Comparison of ENCODE assay signal across 8 cellular contexts in genomic region chr3:46496745-46497555, GRCh38. TPM values are rescaled to one million over a fixed set of nuclear protein-coding genes. Genes with fewer than 3 reads are reported as not detected.
DNase-seq lines count a peak whose midpoint lies in the region; ATAC-seq and TF ChIP-seq lines count a peak whose summit lies in the region.

No MANE protein-coding gene starts in this region.

- DNase-seq in EH (ENCODE audit: low read depth), result peak; percentile 32
- DNase-seq in NB4 (ENCODE audit: low read depth), result peak; percentile 62
- DNase-seq in mucosa of descending colon, result peak in 2 of 3 donors; percentile 55 to 78
- no peak for DNase-seq in NCI-H1048 (lab: John Stamatoyannopoulos, UW)
- DNase-seq in NCI-H1436 (lab: John Stamatoyannopoulos, UW), result no peak

- TF ChIP-seq CTCF in NB4 (IDR thresholded peaks at IDR 0.05; ENCODE audit: low read depth, low read length), result peak; percentile 37
- no peak for TF ChIP-seq CTCF in mucosa of descending colon (IDR thresholded peaks at IDR 0.05)

- H3K4me3 Mint-ChIP-seq in activated T-helper 17 cell treated with anti-CD3 and anti-CD28 coated beads, Interleukin-2, amount 50 U/mL, for 72 hours, result no peak overlapping the region

- H3K9me3 Mint-ChIP-seq in activated T-helper 17 cell treated with anti-CD3 and anti-CD28 coated beads, Interleukin-2, amount 50 U/mL, for 72 hours, result no peaks in the 10 kb centered on the region

- no peak for TF ChIP-seq POLR2A in NB4 (IDR thresholded peaks at IDR 0.05; ENCODE audit: extremely low read depth, insufficient read length)

- no peaks in the 10 kb centered on the region for H3K9me3 ChIP-seq in mucosa of descending colon

- intact Hi-C loops in mucosa of descending colon (cut with DNase I, micrococcal nuclease), result no loop called here

- H3K4me1 Mint-ChIP-seq in activated T-helper 17 cell treated with anti-CD3 and anti-CD28 coated beads, Interleukin-2, amount 50 U/mL, for 72 hours, result no peaks in the 10 kb centered on the region

- H3K4me3 ChIP-seq in NB4 (ENCODE audit: low read depth, low read length) (no peak overlapping the region), mucosa of descending colon (no peak overlapping the region)

- H3K36me3 Mint-ChIP-seq in activated T-helper 17 cell treated with anti-CD3 and anti-CD28 coated beads, Interleukin-2, amount 50 U/mL, for 72 hours (ENCODE audit: low read depth), result no peaks in the 10 kb centered on the region

- no peaks in the 10 kb centered on the region for H3K36me3 ChIP-seq in mucosa of descending colon (ENCODE audit: low read depth)

- peak; percentile 37 for ATAC-seq in activated T-helper 17 cell treated with anti-CD3 and anti-CD28 coated beads, Interleukin-2, amount 50 U/mL, for 72 hours (replicated peaks)
- ATAC-seq in mucosa of descending colon, result peak; percentile 35
- no peak for ATAC-seq in GM21390 (IDR thresholded peaks at IDR 0.05; ENCODE audit: unreplicated experiment)
- ATAC-seq in HG03565 (IDR thresholded peaks at IDR 0.05; ENCODE audit: unreplicated experiment), result no peak

- no peaks in the 10 kb centered on the region for H3K4me1 ChIP-seq in mucosa of descending colon (ENCODE audit: low read depth)

- no peak overlapping the region for H3K27ac Mint-ChIP-seq in activated T-helper 17 cell treated with anti-CD3 and anti-CD28 coated beads, Interleukin-2, amount 50 U/mL, for 72 hours

- H3K27me3 Mint-ChIP-seq in activated T-helper 17 cell treated with anti-CD3 and anti-CD28 coated beads, Interleukin-2, amount 50 U/mL, for 72 hours, result no peaks in the 10 kb centered on the region

RNA-seq across cellular contexts. Expression of gene RTP3, which starts 0.8 kb away (rescaled TPM):
- not detected for total RNA-seq in activated T-helper 17 cell treated with anti-CD3 and anti-CD28 coated beads, Interleukin-2, amount 50 U/mL, for 72 hours
- not detected for total RNA-seq in mucosa of descending colon

RNA-seq across cellular contexts. Expression of gene LTF, which starts 32.2 kb away (rescaled TPM):
- total RNA-seq in activated T-helper 17 cell treated with anti-CD3 and anti-CD28 coated beads, Interleukin-2, amount 50 U/mL, for 72 hours, result not detected
- total RNA-seq in mucosa of descending colon, result 1 to 10 TPM; 1.2 to 1.4 (median 1.2) TPM

Comparison
In these comparisons a context has a peak if more than half of its experiments do, and no peak if none do; other contexts are left out.
1. DNase-seq: peak in EH (single experiment), NB4 (single experiment) and mucosa of descending colon (2 of 3); none in NCI-H1048 (single experiment) and NCI-H1436 (single experiment).
2. ATAC-seq: peak in activated T-helper 17 cell treated with anti-CD3 and anti-CD28 coated beads, Interleukin-2, amount 50 U/mL, for 72 hours (single experiment) and mucosa of descending colon (single experiment); none in GM21390 (single experiment) and HG03565 (single experiment).